In genomic region chr3:101722394-101723173, GRCh38 we compare ENCODE assay signal across 9 cellular contexts. TPM values are rescaled to one million over a fixed set of nuclear protein-coding genes. Genes with fewer than 3 reads are reported as not detected.
DNase-seq lines count a peak whose midpoint lies in the region; ATAC-seq, FAIRE-seq and TF ChIP-seq lines count a peak whose summit lies in the region.
"Had no signal": no experiment of that assay in that cellular context is flagged by ENCODE, and none has a peak within 500 bp of the region (broad histone marks: within the 10 kb centered on the region; RNA-seq: fewer than 3 reads in every experiment).

No MANE protein-coding gene starts in this region.

- intact Hi-C loops in dorsolateral prefrontal cortex (cut with DNase I) = no loop called here

- ATAC-seq in GM21381 (IDR thresholded peaks at IDR 0.05; ENCODE audit: unreplicated experiment) (peak; percentile 50), HG03565 (IDR thresholded peaks at IDR 0.05; ENCODE audit: unreplicated experiment) (peak; percentile 53)
- ATAC-seq in activated naive CD8-positive, alpha-beta T cell treated with anti-CD3 and anti-CD28 coated beads, Interleukin-2, amount 50 U/mL, for 24 hours = no peak
- ATAC-seq: HCT116 had no signal

- H3K27ac ChIP-seq in dorsolateral prefrontal cortex = peak overlapping the region in 14 of 59 donors; percentile 1 to 40 (median 20)

- H3K27me3 ChIP-seq in dorsolateral prefrontal cortex = no peaks in the 10 kb centered on the region

- TF ChIP-seq CTCF in GM10248 (IDR thresholded peaks at IDR 0.05; ENCODE audit: control extremely low read depth, extremely low read depth, low read depth, missing control alignments) = no peak
- TF ChIP-seq CTCF in HFFc6 (IDR thresholded peaks at IDR 0.05) = no peak
- TF ChIP-seq CTCF in D721Med (IDR thresholded peaks at IDR 0.05; ENCODE audit: insufficient read depth, missing control alignments) = no peak
- no peak for TF ChIP-seq CTCF in dorsolateral prefrontal cortex (IDR thresholded peaks at IDR 0.05 in 54 of 56, conservative IDR thresholded peaks at IDR 0.05 in 2 of 56; ENCODE audit: low read depth in 1 of 56, partially characterized antibody in 56 of 56)

- H3K4me1 Mint-ChIP-seq in activated naive CD8-positive, alpha-beta T cell treated with anti-CD3 and anti-CD28 coated beads, Interleukin-2, amount 50 U/mL, for 24 hours = peaks cover 41% of the 10 kb centered on the region
- peaks cover 32% of the 10 kb centered on the region for H3K4me1 Mint-ChIP-seq in HFFc6 (ENCODE audit: low read depth)

- CTCF ChIA-PET in GM10248 (lab: Yijun Ruan, JAX) = interaction anchor here (1.3 to 1.8 kb wide), 2 partner anchors 46 to 91 kb away, joined by 3 read pairs; no protein-coding TSS in a partner anchor

- H3K36me3 Mint-ChIP-seq in activated naive CD8-positive, alpha-beta T cell treated with anti-CD3 and anti-CD28 coated beads, Interleukin-2, amount 50 U/mL, for 24 hours (ENCODE audit: low read depth) = peaks cover 2% of the 10 kb centered on the region
- no peaks in the 10 kb centered on the region for H3K36me3 Mint-ChIP-seq in HFFc6 (ENCODE audit: low read depth)

- peak overlapping the region; percentile 76 for H3K27ac Mint-ChIP-seq in activated naive CD8-positive, alpha-beta T cell treated with anti-CD3 and anti-CD28 coated beads, Interleukin-2, amount 50 U/mL, for 24 hours
- H3K27ac Mint-ChIP-seq in HFFc6 = no peak overlapping the region

- H3K4me3 Mint-ChIP-seq in activated naive CD8-positive, alpha-beta T cell treated with anti-CD3 and anti-CD28 coated beads, Interleukin-2, amount 50 U/mL, for 24 hours = peak overlapping the region; percentile 34
- no peak overlapping the region for H3K4me3 Mint-ChIP-seq in HFFc6

- no peaks in the 10 kb centered on the region for H3K27me3 Mint-ChIP-seq in activated naive CD8-positive, alpha-beta T cell treated with anti-CD3 and anti-CD28 coated beads, Interleukin-2, amount 50 U/mL, for 24 hours
- no peaks in the 10 kb centered on the region for H3K27me3 Mint-ChIP-seq in HFFc6 (ENCODE audit: insufficient read depth)

- no peak for FAIRE-seq in D721Med (lab: Jason Lieb, UNC)

- DNase-seq in GM10248 (ENCODE audit: extremely low spot score) (peak; percentile 73), HFFc6 (no peak), D721Med (ENCODE audit: insufficient read length, low spot score) (no peak), SHP77 treated with DMSO at 0.1 percent for 48 hours (lab: John Stamatoyannopoulos, UW) (no peak), dorsolateral prefrontal cortex (no peak)
- DNase-seq in activated naive CD8-positive, alpha-beta T cell treated with anti-CD3 and anti-CD28 coated beads, Interleukin-2, amount 50 U/mL, for 24 hours = no peak

- no peak overlapping the region for H3K4me3 ChIP-seq in dorsolateral prefrontal cortex

- POLR2A ChIA-PET in GM10248 (lab: Yijun Ruan, JAX) = no interaction called here

- H3K9me3 Mint-ChIP-seq in activated naive CD8-positive, alpha-beta T cell treated with anti-CD3 and anti-CD28 coated beads, Interleukin-2, amount 50 U/mL, for 24 hours = no peaks in the 10 kb centered on the region
- no peaks in the 10 kb centered on the region for H3K9me3 Mint-ChIP-seq in HFFc6

RNA-seq across cellular contexts. Expression of gene CEP97, which starts 1.8 kb away (rescaled TPM):
- total RNA-seq in HFFc6 (2021; fragmentation: NEBNext Ultra II Directional; extraction: Animal tissue kit (Norgen Biotek cat#: 25700)) = 10 to 100 TPM; 10.6 to 17.4 (median 14.0) TPM
- total RNA-seq in dorsolateral prefrontal cortex = 10 to 100 TPM; 19.1 to 55.5 (median 35.0) TPM

RNA-seq across cellular contexts. Expression of gene RPL24, which starts 36.1 kb away (rescaled TPM):
- 1,000 to 10,000 TPM in 5 of 6 experiments, 100 to 1,000 TPM in 1; 995 to 1,172 (median 1,151) TPM for total RNA-seq in HFFc6 (2021; fragmentation: NEBNext Ultra II Directional; extraction: Animal tissue kit (Norgen Biotek cat#: 25700))
- 100 to 1,000 TPM; 322 to 575 (median 443) TPM for total RNA-seq in dorsolateral prefrontal cortex

RNA-seq across cellular contexts. Expression of gene ZBTB11, which starts 45.7 kb away (rescaled TPM):
- 10 to 100 TPM; 13.0 to 16.3 (median 15.5) TPM for total RNA-seq in HFFc6 (2021; fragmentation: NEBNext Ultra II Directional; extraction: Animal tissue kit (Norgen Biotek cat#: 25700))
- total RNA-seq in dorsolateral prefrontal cortex = 10 to 100 TPM; 19.8 to 44.1 (median 29.6) TPM

RNA-seq across cellular contexts. Expression of gene NXPE3, which starts 56.4 kb away (rescaled TPM):
- 10 to 100 TPM; 37.7 to 44.3 (median 41.0) TPM for total RNA-seq in HFFc6 (2021; fragmentation: NEBNext Ultra II Directional; extraction: Animal tissue kit (Norgen Biotek cat#: 25700))
- 100 to 1,000 TPM in 1 of 120 experiments, 10 to 100 TPM in 119; 30.4 to 103 (median 51.4) TPM for total RNA-seq in dorsolateral prefrontal cortex
